In the genomic region with DNA sequence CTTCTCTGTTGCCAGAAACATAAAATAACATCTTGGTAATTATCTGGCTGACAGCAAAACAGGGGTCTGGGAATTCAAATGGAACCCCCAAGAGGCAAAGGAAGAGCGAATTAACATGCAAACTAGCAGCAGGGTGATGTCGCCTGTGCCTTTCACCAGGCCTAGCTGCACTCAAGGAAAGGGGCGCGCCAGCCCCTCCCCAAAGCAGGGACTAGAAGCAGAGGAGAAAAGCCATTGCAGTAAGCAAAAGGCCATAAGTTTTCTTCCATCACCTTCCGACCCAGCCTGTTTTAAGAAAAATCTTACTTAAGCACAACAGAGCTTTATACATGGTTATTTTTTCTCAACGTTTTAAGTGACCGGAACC, we compare ENCODE assay signal across 8 cellular contexts. TPM values are rescaled to one million over a fixed set of nuclear protein-coding genes. Genes with fewer than 3 reads are reported as not detected.
DNase-seq lines count a peak whose midpoint lies in the region; ATAC-seq and TF ChIP-seq lines count a peak whose summit lies in the region.

No MANE protein-coding gene starts in this region.

- DNase-seq in activated naive CD4-positive, alpha-beta T cell treated with anti-CD3 and anti-CD28 coated beads, Interleukin-2, amount 50 U/mL, for 72 hours (ENCODE audit: low spot score in 2 of 2), result no peak
- DNase-seq in iPS-NIHi7 (ENCODE audit: extremely low spot score) (peak; percentile 26), thoracic aorta (ENCODE audit: low spot score) (no peak), GDM1 (lab: John Stamatoyannopoulos, UW) (no peak), HCEC 1CT (no peak)

- peak overlapping the region; percentile 95 to 99 for H3K27ac Mint-ChIP-seq in activated naive CD4-positive, alpha-beta T cell treated with anti-CD3 and anti-CD28 coated beads, Interleukin-2, amount 50 U/mL, for 72 hours

- H3K27ac ChIP-seq in ACC112 (ENCODE audit: low read depth, low read length), result peak overlapping the region; percentile 73
- peak overlapping the region; percentile 72 to 73 for H3K27ac ChIP-seq in thoracic aorta

- peak overlapping the region; percentile 89 for H3K4me3 ChIP-seq in ACC112 (ENCODE audit: low read depth, low read length)
- H3K4me3 ChIP-seq in thoracic aorta, result peak overlapping the region; percentile 77

- ATAC-seq in GM18907 (IDR thresholded peaks at IDR 0.05; ENCODE audit: unreplicated experiment), result peak; percentile 24
- ATAC-seq in HG03108 (IDR thresholded peaks at IDR 0.05; ENCODE audit: unreplicated experiment), result peak; percentile 10
- peak; percentile 5 to 26 for ATAC-seq in activated naive CD4-positive, alpha-beta T cell treated with anti-CD3 and anti-CD28 coated beads, Interleukin-2, amount 50 U/mL, for 72 hours
- ATAC-seq in thoracic aorta (ENCODE audit: insufficient number of reproducible peaks, low FRiP score, low read depth), result no peak

- H3K4me1 ChIP-seq in ACC112 (ENCODE audit: control insufficient read depth, insufficient read depth, low read length, unreplicated experiment) (peaks cover 10% of the 10 kb centered on the region), thoracic aorta (ENCODE audit: control insufficient read depth in 1 of 2, low read depth in 2 of 2) (peaks cover 4 to 11% of the 10 kb centered on the region in 2 donors)

- no peaks in the 10 kb centered on the region for H3K9me3 Mint-ChIP-seq in activated naive CD4-positive, alpha-beta T cell treated with anti-CD3 and anti-CD28 coated beads, Interleukin-2, amount 50 U/mL, for 72 hours

- TF ChIP-seq CTCF in thoracic aorta (IDR thresholded peaks at IDR 0.05), result no peak

- peaks cover 11% of the 10 kb centered on the region; the same call in 1 of the 2 replicates for H3K36me3 ChIP-seq in ACC112 (ENCODE audit: insufficient read depth, low read length)
- peaks cover 2% of the 10 kb centered on the region for H3K36me3 ChIP-seq in thoracic aorta

- H2AFZ ChIP-seq in ACC112 (ENCODE audit: low read length, unreplicated experiment), result peak overlapping the region; percentile 89

- H3K27me3 ChIP-seq in ACC112 (ENCODE audit: insufficient read depth, low read length) (peaks cover 24% of the 10 kb centered on the region; the same call in 1 of the 2 replicates), thoracic aorta (replicated peaks; ENCODE audit: insufficient read depth) (no peaks in the 10 kb centered on the region)

- H3K9me3 ChIP-seq in thoracic aorta, result no peaks in the 10 kb centered on the region

- H3K79me2 ChIP-seq in ACC112 (ENCODE audit: control insufficient read depth, insufficient read depth, low read length, unreplicated experiment), result peaks cover 42% of the 10 kb centered on the region

- peaks cover 16 to 24% of the 10 kb centered on the region in 2 donors for H3K36me3 Mint-ChIP-seq in activated naive CD4-positive, alpha-beta T cell treated with anti-CD3 and anti-CD28 coated beads, Interleukin-2, amount 50 U/mL, for 72 hours

RNA-seq across cellular contexts. Expression of gene POC5, which starts 0.5 kb away (rescaled TPM):
- 10 to 100 TPM; 12.5 to 17.2 TPM for total RNA-seq in activated naive CD4-positive, alpha-beta T cell treated with anti-CD3 and anti-CD28 coated beads, Interleukin-2, amount 50 U/mL, for 72 hours
- total RNA-seq in thoracic aorta, result 10 to 100 TPM in 1 of 2 donors, 1 to 10 TPM in 1; 5.1 to 18.4 TPM
